1 cellular context compared by ENCODE assay signal in the genomic region with DNA sequence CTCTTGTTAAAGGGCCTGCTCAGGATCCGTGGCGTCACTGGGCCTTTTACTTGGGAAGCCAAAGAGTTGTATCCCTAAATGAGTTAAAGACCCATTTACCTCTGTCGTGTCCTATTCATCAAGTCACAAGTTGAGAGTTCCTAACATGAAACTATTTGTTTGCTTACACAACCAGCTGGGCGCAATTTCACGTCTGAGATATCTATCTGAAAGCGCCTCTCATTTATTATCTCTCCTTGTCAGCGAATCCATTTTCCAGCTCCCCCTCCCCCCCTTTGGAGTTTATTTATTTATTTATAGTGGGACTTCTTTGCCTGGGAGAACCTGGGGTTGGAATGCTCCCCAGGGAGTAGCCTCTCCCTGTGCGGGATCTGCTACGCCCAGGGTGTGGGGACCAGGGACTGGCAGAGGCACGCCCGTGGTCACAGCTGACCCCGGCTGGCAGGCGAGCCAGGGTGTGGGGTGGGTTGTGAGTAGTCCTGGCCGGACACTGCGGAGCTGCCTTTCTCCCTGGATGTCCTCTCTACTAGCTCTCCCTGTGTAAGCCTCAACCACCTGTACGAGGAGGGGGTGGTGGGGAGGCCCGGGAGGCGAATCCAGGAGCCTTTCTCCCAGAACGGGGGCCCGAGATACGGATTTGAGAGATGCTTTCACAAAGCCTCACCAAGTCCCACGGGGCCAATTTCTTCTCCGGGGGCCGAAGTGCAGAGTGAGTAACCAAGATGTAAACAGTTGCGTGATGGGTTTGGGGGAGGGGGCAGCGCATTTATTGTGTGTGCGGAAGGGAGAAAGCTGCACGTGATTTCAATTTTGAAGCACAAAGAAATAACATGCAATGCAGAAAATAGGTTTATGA.
TF ChIP-seq lines count a peak whose summit lies in the region.

No MANE protein-coding gene starts in this region.

TF ChIP-seq in HEK293, 187 proteins besides CTCF, POLR2A, EP300 and RAD21 (continued from another document and continues in another):
- TF ChIP-seq, protein P1, sequence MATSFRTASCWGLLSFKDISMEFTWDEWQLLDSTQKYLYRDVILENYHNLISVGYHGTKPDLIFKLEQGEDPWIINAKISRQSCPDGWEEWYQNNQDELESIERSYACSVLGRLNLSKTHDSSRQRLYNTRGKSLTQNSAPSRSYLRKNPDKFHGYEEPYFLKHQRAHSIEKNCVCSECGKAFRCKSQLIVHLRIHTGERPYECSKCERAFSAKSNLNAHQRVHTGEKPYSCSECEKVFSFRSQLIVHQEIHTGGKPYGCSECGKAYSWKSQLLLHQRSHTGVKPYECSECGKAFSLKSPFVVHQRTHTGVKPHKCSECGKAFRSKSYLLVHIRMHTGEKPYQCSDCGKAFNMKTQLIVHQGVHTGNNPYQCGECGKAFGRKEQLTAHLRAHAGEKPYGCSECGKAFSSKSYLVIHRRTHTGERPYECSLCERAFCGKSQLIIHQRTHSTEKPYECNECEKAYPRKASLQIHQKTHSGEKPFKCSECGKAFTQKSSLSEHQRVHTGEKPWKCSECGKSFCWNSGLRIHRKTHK (tag by site-specific recombination; IDR thresholded peaks at IDR 0.05), result no peak
- TF ChIP-seq ZSCAN23 (tag by site-specific recombination; IDR thresholded peaks at IDR 0.05), result 0 out of 2 replicates have a peak, but pooled peaks have one; percentile 17
- no peak for TF ChIP-seq ZNF221 (tag by site-specific recombination; IDR thresholded peaks at IDR 0.05; ENCODE audit: borderline replicate concordance)
- no peak for TF ChIP-seq TRIM28 (IDR thresholded peaks at IDR 0.05; ENCODE audit: borderline replicate concordance, low read length)
- TF ChIP-seq KLF10 (tag by site-specific recombination; IDR thresholded peaks at IDR 0.05), result peak; percentile 85
- TF ChIP-seq ZNF169 (tag by site-specific recombination; IDR thresholded peaks at IDR 0.05), result no peak
- TF ChIP-seq, protein P2, sequence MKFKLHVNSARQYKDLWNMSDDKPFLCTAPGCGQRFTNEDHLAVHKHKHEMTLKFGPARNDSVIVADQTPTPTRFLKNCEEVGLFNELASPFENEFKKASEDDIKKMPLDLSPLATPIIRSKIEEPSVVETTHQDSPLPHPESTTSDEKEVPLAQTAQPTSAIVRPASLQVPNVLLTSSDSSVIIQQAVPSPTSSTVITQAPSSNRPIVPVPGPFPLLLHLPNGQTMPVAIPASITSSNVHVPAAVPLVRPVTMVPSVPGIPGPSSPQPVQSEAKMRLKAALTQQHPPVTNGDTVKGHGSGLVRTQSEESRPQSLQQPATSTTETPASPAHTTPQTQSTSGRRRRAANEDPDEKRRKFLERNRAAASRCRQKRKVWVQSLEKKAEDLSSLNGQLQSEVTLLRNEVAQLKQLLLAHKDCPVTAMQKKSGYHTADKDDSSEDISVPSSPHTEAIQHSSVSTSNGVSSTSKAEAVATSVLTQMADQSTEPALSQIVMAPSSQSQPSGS (tag by site-specific recombination; IDR thresholded peaks at IDR 0.05; ENCODE audit: low read depth), result peak; percentile 64
- TF ChIP-seq, protein P3, sequence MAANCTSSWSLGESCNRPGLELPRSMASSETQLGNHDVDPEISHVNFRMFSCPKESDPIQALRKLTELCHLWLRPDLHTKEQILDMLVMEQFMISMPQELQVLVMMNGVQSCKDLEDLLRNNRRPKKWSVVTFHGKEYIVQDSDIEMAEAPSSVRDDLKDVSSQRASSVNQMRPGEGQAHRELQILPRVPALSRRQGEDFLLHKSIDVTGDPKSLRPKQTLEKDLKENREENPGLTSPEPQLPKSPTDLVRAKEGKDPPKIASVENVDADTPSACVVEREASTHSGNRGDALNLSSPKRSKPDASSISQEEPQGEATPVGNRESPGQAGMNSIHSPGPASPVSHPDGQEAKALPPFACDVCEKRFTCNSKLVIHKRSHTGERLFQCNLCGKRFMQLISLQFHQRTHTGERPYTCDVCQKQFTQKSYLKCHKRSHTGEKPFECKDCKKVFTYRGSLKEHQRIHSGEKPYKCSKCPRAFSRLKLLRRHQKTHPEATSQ (tag by site-specific recombination; IDR thresholded peaks at IDR 0.05), result no peak
- TF ChIP-seq ZNF600 (tag by site-specific recombination; IDR thresholded peaks at IDR 0.05), result peak; percentile 53; the same call in 1 of the 2 replicates
- TF ChIP-seq ZNF792 (tag by site-specific recombination; IDR thresholded peaks at IDR 0.05), result peak; percentile 95
- no peak for TF ChIP-seq ZNF19 (tag by site-specific recombination; IDR thresholded peaks at IDR 0.05; ENCODE audit: low read depth)
- TF ChIP-seq ZNF555 (tag by site-specific recombination; conservative IDR thresholded peaks at IDR 0.05), result no peak
- TF ChIP-seq ZNF114 (tag by site-specific recombination; IDR thresholded peaks at IDR 0.05), result no peak
- peak; percentile 52; the same call in 1 of the 2 replicates for TF ChIP-seq MZF1 (tag by site-specific recombination; IDR thresholded peaks at IDR 0.05; ENCODE audit: borderline replicate concordance)
- TF ChIP-seq, protein P4, sequence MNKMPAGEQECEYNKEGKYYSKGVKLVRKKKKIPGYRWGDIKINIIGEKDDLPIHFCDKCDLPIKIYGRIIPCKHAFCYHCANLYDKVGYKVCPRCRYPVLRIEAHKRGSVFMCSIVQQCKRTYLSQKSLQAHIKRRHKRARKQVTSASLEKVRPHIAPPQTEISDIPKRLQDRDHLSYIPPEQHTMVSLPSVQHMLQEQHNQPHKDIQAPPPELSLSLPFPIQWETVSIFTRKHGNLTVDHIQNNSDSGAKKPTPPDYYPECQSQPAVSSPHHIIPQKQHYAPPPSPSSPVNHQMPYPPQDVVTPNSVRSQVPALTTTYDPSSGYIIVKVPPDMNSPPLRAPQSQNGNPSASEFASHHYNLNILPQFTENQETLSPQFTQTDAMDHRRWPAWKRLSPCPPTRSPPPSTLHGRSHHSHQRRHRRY (tag by site-specific recombination; IDR thresholded peaks at IDR 0.05), result no peak
- TF ChIP-seq ZNF341 (tag by site-specific recombination; IDR thresholded peaks at IDR 0.05; ENCODE audit: low read depth), result peak; percentile 92
- TF ChIP-seq ZNF248 (tag by site-specific recombination; IDR thresholded peaks at IDR 0.05), result no peak
- no peak for TF ChIP-seq ZNF791 (tag by site-specific recombination; IDR thresholded peaks at IDR 0.05)
- TF ChIP-seq, protein P5, sequence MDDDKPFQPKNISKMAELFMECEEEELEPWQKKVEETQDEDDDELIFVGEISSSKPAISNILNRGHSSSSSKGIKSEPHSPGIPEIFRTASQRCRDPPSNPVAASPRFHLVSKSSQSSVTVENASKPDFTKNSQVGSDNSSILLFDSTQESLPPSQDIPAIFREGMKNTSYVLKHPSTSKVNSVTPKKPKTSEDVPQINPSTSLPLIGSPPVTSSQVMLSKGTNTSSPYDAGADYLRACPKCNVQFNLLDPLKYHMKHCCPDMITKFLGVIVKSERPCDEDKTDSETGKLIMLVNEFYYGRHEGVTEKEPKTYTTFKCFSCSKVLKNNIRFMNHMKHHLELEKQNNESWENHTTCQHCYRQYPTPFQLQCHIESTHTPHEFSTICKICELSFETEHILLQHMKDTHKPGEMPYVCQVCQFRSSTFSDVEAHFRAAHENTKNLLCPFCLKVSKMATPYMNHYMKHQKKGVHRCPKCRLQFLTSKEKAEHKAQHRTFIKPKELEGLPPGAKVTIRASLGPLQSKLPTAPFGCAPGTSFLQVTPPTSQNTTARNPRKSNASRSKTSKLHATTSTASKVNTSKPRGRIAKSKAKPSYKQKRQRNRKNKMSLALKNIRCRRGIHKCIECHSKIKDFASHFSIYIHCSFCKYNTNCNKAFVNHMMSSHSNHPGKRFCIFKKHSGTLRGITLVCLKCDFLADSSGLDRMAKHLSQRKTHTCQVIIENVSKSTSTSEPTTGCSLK (tag by site-specific recombination; IDR thresholded peaks at IDR 0.05), result no peak
- TF ChIP-seq ZNF426 (tag by site-specific recombination; IDR thresholded peaks at IDR 0.05), result no peak
- no peak for TF ChIP-seq SALL2 (tag by site-specific recombination; IDR thresholded peaks at IDR 0.05; ENCODE audit: borderline replicate concordance)
- peak; percentile 83 for TF ChIP-seq GLIS2 (tag by site-specific recombination; IDR thresholded peaks at IDR 0.05)
- no peak for TF ChIP-seq ZNF132 (tag by site-specific recombination; IDR thresholded peaks at IDR 0.05; ENCODE audit: borderline replicate concordance)
- TF ChIP-seq ZNF350 (tag by site-specific recombination; IDR thresholded peaks at IDR 0.05), result no peak
- no peak for TF ChIP-seq ZNF610 (tag by site-specific recombination; IDR thresholded peaks at IDR 0.05; ENCODE audit: borderline replicate concordance)
- TF ChIP-seq ZNF560 (tag by site-specific recombination; IDR thresholded peaks at IDR 0.05; ENCODE audit: borderline replicate concordance), result no peak
- TF ChIP-seq SCRT1 (tag by site-specific recombination; IDR thresholded peaks at IDR 0.05; ENCODE audit: borderline replicate concordance), result 0 out of 2 replicates have a peak, but pooled peaks have one; percentile 40
- TF ChIP-seq ZNF24 (tag by site-specific recombination; IDR thresholded peaks at IDR 0.05), result peak; percentile 75
- TF ChIP-seq ZNF302 (tag by site-specific recombination; IDR thresholded peaks at IDR 0.05; ENCODE audit: low read depth), result no peak
- TF ChIP-seq BCL11B (tag by site-specific recombination; IDR thresholded peaks at IDR 0.05; ENCODE audit: low read depth), result 0 out of 2 replicates have a peak, but pooled peaks have one; percentile 31
- TF ChIP-seq, protein P6, sequence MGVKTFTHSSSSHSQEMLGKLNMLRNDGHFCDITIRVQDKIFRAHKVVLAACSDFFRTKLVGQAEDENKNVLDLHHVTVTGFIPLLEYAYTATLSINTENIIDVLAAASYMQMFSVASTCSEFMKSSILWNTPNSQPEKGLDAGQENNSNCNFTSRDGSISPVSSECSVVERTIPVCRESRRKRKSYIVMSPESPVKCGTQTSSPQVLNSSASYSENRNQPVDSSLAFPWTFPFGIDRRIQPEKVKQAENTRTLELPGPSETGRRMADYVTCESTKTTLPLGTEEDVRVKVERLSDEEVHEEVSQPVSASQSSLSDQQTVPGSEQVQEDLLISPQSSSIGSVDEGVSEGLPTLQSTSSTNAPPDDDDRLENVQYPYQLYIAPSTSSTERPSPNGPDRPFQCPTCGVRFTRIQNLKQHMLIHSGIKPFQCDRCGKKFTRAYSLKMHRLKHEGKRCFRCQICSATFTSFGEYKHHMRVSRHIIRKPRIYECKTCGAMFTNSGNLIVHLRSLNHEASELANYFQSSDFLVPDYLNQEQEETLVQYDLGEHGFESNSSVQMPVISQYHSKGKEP (tag by site-specific recombination; IDR thresholded peaks at IDR 0.05), result peak; percentile 85
- TF ChIP-seq ZNF776 (tag by site-specific recombination; IDR thresholded peaks at IDR 0.05; ENCODE audit: borderline replicate concordance), result no peak
- no peak for TF ChIP-seq ZNF747 (tag by site-specific recombination; IDR thresholded peaks at IDR 0.05)
- no peak for TF ChIP-seq ZNF654 (tag by site-specific recombination; IDR thresholded peaks at IDR 0.05; ENCODE audit: low read depth)
- TF ChIP-seq, protein P7, sequence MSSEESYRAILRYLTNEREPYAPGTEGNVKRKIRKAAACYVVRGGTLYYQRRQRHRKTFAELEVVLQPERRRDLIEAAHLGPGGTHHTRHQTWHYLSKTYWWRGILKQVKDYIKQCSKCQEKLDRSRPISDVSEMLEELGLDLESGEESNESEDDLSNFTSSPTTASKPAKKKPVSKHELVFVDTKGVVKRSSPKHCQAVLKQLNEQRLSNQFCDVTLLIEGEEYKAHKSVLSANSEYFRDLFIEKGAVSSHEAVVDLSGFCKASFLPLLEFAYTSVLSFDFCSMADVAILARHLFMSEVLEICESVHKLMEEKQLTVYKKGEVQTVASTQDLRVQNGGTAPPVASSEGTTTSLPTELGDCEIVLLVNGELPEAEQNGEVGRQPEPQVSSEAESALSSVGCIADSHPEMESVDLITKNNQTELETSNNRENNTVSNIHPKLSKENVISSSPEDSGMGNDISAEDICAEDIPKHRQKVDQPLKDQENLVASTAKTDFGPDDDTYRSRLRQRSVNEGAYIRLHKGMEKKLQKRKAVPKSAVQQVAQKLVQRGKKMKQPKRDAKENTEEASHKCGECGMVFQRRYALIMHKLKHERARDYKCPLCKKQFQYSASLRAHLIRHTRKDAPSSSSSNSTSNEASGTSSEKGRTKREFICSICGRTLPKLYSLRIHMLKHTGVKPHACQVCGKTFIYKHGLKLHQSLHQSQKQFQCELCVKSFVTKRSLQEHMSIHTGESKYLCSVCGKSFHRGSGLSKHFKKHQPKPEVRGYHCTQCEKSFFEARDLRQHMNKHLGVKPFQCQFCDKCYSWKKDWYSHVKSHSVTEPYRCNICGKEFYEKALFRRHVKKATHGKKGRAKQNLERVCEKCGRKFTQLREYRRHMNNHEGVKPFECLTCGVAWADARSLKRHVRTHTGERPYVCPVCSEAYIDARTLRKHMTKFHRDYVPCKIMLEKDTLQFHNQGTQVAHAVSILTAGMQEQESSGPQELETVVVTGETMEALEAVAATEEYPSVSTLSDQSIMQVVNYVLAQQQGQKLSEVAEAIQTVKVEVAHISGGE (tag by site-specific recombination; conservative IDR thresholded peaks at IDR 0.05; ENCODE audit: low read depth), result no peak
- TF ChIP-seq FEZF1 (tag by site-specific recombination; IDR thresholded peaks at IDR 0.05), result peak; percentile 81
- peak; percentile 83; the same call in 1 of the 2 replicates for TF ChIP-seq KLF7 (tag by site-specific recombination; IDR thresholded peaks at IDR 0.05; ENCODE audit: borderline replicate concordance)
- no peak for TF ChIP-seq SP3 (tag by site-specific recombination; IDR thresholded peaks at IDR 0.05)
- TF ChIP-seq ZNF121 (tag by site-specific recombination; IDR thresholded peaks at IDR 0.05), result no peak
- TF ChIP-seq, protein P8, sequence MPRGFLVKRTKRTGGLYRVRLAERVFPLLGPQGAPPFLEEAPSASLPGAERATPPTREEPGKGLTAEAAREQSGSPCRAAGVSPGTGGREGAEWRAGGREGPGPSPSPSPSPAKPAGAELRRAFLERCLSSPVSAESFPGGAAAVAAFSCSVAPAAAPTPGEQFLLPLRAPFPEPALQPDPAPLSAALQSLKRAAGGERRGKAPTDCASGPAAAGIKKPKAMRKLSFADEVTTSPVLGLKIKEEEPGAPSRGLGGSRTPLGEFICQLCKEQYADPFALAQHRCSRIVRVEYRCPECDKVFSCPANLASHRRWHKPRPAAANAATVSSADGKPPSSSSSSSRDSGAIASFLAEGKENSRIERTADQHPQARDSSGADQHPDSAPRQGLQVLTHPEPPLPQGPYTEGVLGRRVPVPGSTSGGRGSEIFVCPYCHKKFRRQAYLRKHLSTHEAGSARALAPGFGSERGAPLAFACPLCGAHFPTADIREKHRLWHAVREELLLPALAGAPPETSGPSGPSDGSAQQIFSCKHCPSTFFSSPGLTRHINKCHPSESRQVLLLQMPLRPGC (tag by site-specific recombination; IDR thresholded peaks at IDR 0.05), result peak; percentile 60
- TF ChIP-seq ZNF433 (tag by site-specific recombination; IDR thresholded peaks at IDR 0.05; ENCODE audit: low read depth), result no peak
- TF ChIP-seq, protein P9, sequence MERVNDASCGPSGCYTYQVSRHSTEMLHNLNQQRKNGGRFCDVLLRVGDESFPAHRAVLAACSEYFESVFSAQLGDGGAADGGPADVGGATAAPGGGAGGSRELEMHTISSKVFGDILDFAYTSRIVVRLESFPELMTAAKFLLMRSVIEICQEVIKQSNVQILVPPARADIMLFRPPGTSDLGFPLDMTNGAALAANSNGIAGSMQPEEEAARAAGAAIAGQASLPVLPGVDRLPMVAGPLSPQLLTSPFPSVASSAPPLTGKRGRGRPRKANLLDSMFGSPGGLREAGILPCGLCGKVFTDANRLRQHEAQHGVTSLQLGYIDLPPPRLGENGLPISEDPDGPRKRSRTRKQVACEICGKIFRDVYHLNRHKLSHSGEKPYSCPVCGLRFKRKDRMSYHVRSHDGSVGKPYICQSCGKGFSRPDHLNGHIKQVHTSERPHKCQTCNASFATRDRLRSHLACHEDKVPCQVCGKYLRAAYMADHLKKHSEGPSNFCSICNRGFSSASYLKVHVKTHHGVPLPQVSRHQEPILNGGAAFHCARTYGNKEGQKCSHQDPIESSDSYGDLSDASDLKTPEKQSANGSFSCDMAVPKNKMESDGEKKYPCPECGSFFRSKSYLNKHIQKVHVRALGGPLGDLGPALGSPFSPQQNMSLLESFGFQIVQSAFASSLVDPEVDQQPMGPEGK (tag by site-specific recombination; IDR thresholded peaks at IDR 0.05), result peak; percentile 76
